Comparison of ENCODE assay signal across 8 cellular contexts in genomic region chr1:9996624-9997582, GRCh38. TPM values are rescaled to one million over a fixed set of nuclear protein-coding genes. Genes with fewer than 3 reads are reported as not detected.
A peak's percentile ranks its signal among the peaks of the same experiment; 100 is the strongest.
DNase-seq lines count a peak whose midpoint lies in the region; ATAC-seq, FAIRE-seq and TF ChIP-seq lines count a peak whose summit lies in the region.

Gene RBP7, plus strand, starts transcription at chr1:9997228. Its CDS starts 31 bp downstream, at chr1:9997259.

- TF ChIP-seq CTCF in bronchial epithelial cell (IDR thresholded peaks at IDR 0.05; ENCODE audit: insufficient read depth, low read length, severe bottlenecking): no peak

- H3K27me3 Mint-ChIP-seq in stimulated activated naive CD8-positive, alpha-beta T cell treated with anti-CD3 and anti-CD28 coated beads, Interleukin-15, Interleukin-2, amounts not matched to agents 100 ng/mL and 50 ng/mL, for 24 hours: peaks cover 35% of the 10 kb centered on the region

- H3K4me3 Mint-ChIP-seq in stimulated activated naive CD8-positive, alpha-beta T cell treated with anti-CD3 and anti-CD28 coated beads, Interleukin-15, Interleukin-2, amounts not matched to agents 100 ng/mL and 50 ng/mL, for 24 hours: peak within 1 kb of the TSS; percentile 75

- no peak for FAIRE-seq in bronchial epithelial cell (lab: Jason Lieb, UNC)

- no peaks in the 10 kb centered on the region for H3K36me3 ChIP-seq in bronchial epithelial cell (ENCODE audit: control insufficient read depth, insufficient read depth, low read length)

- ATAC-seq in left colon (peak; percentile 71), GM21723 (IDR thresholded peaks at IDR 0.05; ENCODE audit: unreplicated experiment) (no peak), HG02678 (IDR thresholded peaks at IDR 0.05; ENCODE audit: unreplicated experiment) (no peak)

- no peak within 1 kb of the TSS for H3K27ac Mint-ChIP-seq in stimulated activated naive CD8-positive, alpha-beta T cell treated with anti-CD3 and anti-CD28 coated beads, Interleukin-15, Interleukin-2, amounts not matched to agents 100 ng/mL and 50 ng/mL, for 24 hours

- peaks cover 4% of the 10 kb centered on the region for H3K9me3 Mint-ChIP-seq in stimulated activated naive CD8-positive, alpha-beta T cell treated with anti-CD3 and anti-CD28 coated beads, Interleukin-15, Interleukin-2, amounts not matched to agents 100 ng/mL and 50 ng/mL, for 24 hours

- DNase-seq in NOMO-1 treated with dmso at 0.1 percent for 144 hours (lab: John Stamatoyannopoulos, UW; ENCODE audit: unreplicated experiment): peak; percentile 25
- DNase-seq in bronchial epithelial cell (ENCODE audit: low read depth): peak; percentile 21
- peak in 1 of 2 donors; percentile 27 for DNase-seq in left colon
- DNase-seq in H4 (ENCODE audit: low spot score): no peak

- no peaks in the 10 kb centered on the region for H3K36me3 Mint-ChIP-seq in stimulated activated naive CD8-positive, alpha-beta T cell treated with anti-CD3 and anti-CD28 coated beads, Interleukin-15, Interleukin-2, amounts not matched to agents 100 ng/mL and 50 ng/mL, for 24 hours (ENCODE audit: low read depth)

- peaks cover 3% of the 10 kb centered on the region for H3K27me3 ChIP-seq in bronchial epithelial cell (ENCODE audit: control insufficient read depth, insufficient read depth, low read length)

- intact Hi-C loops in left colon (cut with DNase I, micrococcal nuclease): no loop called here

- peak within 1 kb of the TSS; percentile 32; the same call in 1 of the 2 replicates for H3K4me3 ChIP-seq in GM08714 (ENCODE audit: low read length)
- H3K4me3 ChIP-seq in bronchial epithelial cell (ENCODE audit: low read depth, low read length): peak within 1 kb of the TSS; percentile 34

- peaks cover 8% of the 10 kb centered on the region for H3K4me1 Mint-ChIP-seq in stimulated activated naive CD8-positive, alpha-beta T cell treated with anti-CD3 and anti-CD28 coated beads, Interleukin-15, Interleukin-2, amounts not matched to agents 100 ng/mL and 50 ng/mL, for 24 hours (ENCODE audit: low read depth)

RNA-seq across cellular contexts. Expression of gene RBP7, which starts in this region (rescaled TPM):
- total RNA-seq in bronchial epithelial cell (0.26 TPM in 2 replicates), left colon (1 to 10 TPM; 2.1 to 2.4 TPM)
- total RNA-seq in H4 (2014; rRNA removed; shearing (Covaris generic)): not detected in 2 replicates

Comparison
In these comparisons a context has a peak if more than half of its experiments do, and no peak if none do; other contexts are left out.
1. Peak in DNase-seq and H3K4me3 ChIP-seq in bronchial epithelial cell; RNA of the gene not detected or under 1 TPM.